ENCODE assay signal across 1 cellular context in the genomic region with DNA sequence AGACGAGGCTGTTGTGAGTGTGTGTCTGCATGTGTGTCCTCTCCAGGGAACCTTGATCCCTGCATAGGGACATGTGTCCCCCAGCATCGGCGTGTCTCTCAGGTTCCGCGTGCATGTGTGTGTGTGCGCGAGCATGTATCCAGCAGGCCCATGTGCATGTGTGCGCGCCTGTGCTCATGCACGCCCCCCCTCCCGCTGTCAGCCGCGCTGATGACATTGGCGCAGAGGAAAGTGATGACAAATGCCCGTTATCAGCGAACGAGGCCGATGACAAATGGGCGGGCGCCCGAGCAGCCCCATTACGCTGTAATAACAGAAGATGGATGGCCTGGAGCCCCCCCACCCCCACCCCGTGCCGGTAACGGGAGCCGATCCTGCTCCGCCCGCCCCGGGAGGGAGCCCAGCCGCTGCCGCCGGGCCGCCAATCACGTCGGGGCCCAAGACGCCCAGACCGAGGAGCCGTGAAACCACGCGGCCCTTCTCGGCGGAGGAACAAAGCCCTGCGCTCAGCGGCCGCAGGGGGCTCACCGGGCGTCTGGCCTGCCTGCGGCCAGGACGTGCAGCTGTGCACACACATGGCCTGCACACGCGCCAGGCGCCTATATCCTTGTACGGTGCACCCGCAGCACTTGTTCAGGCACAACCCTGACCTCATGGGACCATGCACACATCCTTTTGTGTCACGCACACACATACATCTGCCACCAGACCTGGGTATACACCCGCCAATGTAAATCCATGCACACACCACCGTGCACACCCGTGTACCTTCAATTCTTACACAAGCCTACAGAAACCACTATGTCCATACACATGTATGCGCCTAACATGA.
TF ChIP-seq lines count a peak whose summit lies in the region.

No MANE protein-coding gene starts in this region.

TF ChIP-seq in Ishikawa, 13 proteins besides CTCF, POLR2A, EP300 and RAD21 (continued from another document):
- TF ChIP-seq, protein P1, sequence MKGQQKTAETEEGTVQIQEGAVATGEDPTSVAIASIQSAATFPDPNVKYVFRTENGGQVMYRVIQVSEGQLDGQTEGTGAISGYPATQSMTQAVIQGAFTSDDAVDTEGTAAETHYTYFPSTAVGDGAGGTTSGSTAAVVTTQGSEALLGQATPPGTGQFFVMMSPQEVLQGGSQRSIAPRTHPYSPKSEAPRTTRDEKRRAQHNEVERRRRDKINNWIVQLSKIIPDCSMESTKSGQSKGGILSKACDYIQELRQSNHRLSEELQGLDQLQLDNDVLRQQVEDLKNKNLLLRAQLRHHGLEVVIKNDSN (IDR thresholded peaks at IDR 0.05) = no peak
- TF ChIP-seq NFIC (IDR thresholded peaks at IDR 0.05) (no peak; the same call in 1 of the 2 replicates), CEBPB (IDR thresholded peaks at IDR 0.05) (no peak), EGR1 (IDR thresholded peaks at IDR 0.05) (no peak)
TF ChIP-seq in Ishikawa: peak in this region for 4.
